ENCODE assay signal across 13 cellular contexts in the genomic region with DNA sequence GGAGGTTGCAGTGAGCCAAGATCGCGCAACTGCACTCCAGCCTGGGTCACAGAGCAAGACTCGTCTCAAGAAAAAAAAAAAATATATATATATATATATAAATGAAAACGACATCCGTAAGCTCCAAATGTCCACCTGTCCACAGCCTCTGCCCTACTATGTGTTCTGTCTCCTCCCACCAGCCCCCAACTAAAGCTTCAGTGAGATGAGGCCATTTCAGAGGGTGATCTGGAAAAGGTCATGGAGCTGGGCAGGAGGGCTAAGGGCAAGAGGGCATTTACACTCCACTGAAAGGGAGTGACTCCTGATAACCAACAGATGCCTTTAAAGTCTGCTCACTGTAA. TPM values are rescaled to one million over a fixed set of nuclear protein-coding genes. Genes with fewer than 3 reads are reported as not detected.
DNase-seq lines count a peak whose midpoint lies in the region; ATAC-seq, FAIRE-seq and TF ChIP-seq lines count a peak whose summit lies in the region.
"Had no signal": no experiment of that assay in that cellular context is flagged by ENCODE, and none has a peak within 500 bp of the region (broad histone marks: within the 10 kb centered on the region; RNA-seq: fewer than 3 reads in every experiment).

No MANE protein-coding gene starts in this region.

- H4K20me1 ChIP-seq in SK-N-SH (ENCODE audit: insufficient read depth) (peaks cover 66% of the 10 kb centered on the region), H1 (replicated peaks in 1 of 2; ENCODE audit: control insufficient read depth in 1 of 2, insufficient read depth in 2 of 2, low read length in 2 of 2) (peaks cover 37 to 46% of the 10 kb centered on the region in 2 experiments)

- H3K4ac ChIP-seq in H1 (replicated peaks; ENCODE audit: insufficient read length, low read depth, low read length) (peak overlapping the region; percentile 16), mesenchymal stem cell (ENCODE audit: low read depth in 1 of 2, low read length in 2 of 2) (peak overlapping the region in 1 of 2 experiments; percentile 1)

- no peaks in the 10 kb centered on the region for H3K27me3 ChIP-seq in SK-N-SH (ENCODE audit: insufficient read depth)
- H3K27me3 ChIP-seq in H1 (replicated peaks in 1 of 4; ENCODE audit: control insufficient read depth in 3 of 4, extremely low read depth in 1 of 4, insufficient read depth in 3 of 4, low read length in 3 of 4), result peaks cover 0 to 5% (median 0%) of the 10 kb centered on the region in 4 experiments; a peak in 2 of 7 replicates
- no peaks in the 10 kb centered on the region for H3K27me3 ChIP-seq in mesenchymal stem cell (ENCODE audit: control insufficient read depth in 1 of 2, insufficient read depth in 1 of 2, low read length in 2 of 2)
- peaks cover 0 to 11% (median 0%) of the 10 kb centered on the region in 4 donors for H3K27me3 ChIP-seq in upper lobe of left lung

- H3K79me2 ChIP-seq in SK-N-SH (ENCODE audit: insufficient read depth) (peaks cover 96% of the 10 kb centered on the region), H1 (ENCODE audit: control insufficient read depth in 1 of 2, insufficient read depth in 2 of 2, low read length in 2 of 2) (peaks cover 69 to 77% of the 10 kb centered on the region in 2 experiments)

- TF ChIP-seq POLR2A in H1 (IDR thresholded peaks at IDR 0.05; ENCODE audit: control extremely low read depth in 1 of 2, low read depth in 2 of 2, low read length in 2 of 2) (no peak), upper lobe of left lung (IDR thresholded peaks at IDR 0.05) (no peak)

- H3K9me2 ChIP-seq in SK-N-SH, result no peaks in the 10 kb centered on the region

- H2BK15ac ChIP-seq in H1 (ENCODE audit: low read length) (no peak overlapping the region), mesenchymal stem cell (ENCODE audit: low read depth, poor library complexity, severe bottlenecking) (no peak overlapping the region)

- peaks cover 29% of the 10 kb centered on the region for H3K23me2 ChIP-seq in H1 (ENCODE audit: low read depth, low read length)

- no peak overlapping the region for H4K8ac ChIP-seq in H1 (ENCODE audit: extremely low read depth, insufficient read depth, low read length)
- no peak overlapping the region for H4K8ac ChIP-seq in mesenchymal stem cell (ENCODE audit: low read length)

- no peak overlapping the region for H3K18ac ChIP-seq in H1 (ENCODE audit: extremely low read depth, low read length)
- H3K18ac ChIP-seq in mesenchymal stem cell (ENCODE audit: low read depth in 1 of 2, low read length in 2 of 2), result peak overlapping the region; percentile 5 to 11

- H2AFZ ChIP-seq in SK-N-SH (ENCODE audit: low read depth), result no peak overlapping the region
- H2AFZ ChIP-seq in H1 (ENCODE audit: low read length), result no peak overlapping the region
- no peak overlapping the region for H2AFZ ChIP-seq in mesenchymal stem cell (ENCODE audit: low read depth, low read length)

- H2BK12ac ChIP-seq in H1 (ENCODE audit: low read depth, low read length), result no peak overlapping the region
- no peak overlapping the region for H2BK12ac ChIP-seq in mesenchymal stem cell (ENCODE audit: low read length in 2 of 2)

- no peak overlapping the region for H4K5ac ChIP-seq in H1 (ENCODE audit: insufficient read length, low read depth, low read length)

- TF ChIP-seq CTCF in SK-N-SH (IDR thresholded peaks at IDR 0.05) (no peak), H1 (IDR thresholded peaks at IDR 0.05; ENCODE audit: control extremely low read depth in 1 of 3, insufficient read depth in 1 of 3, low read depth in 1 of 3, low read length in 3 of 3) (no peak), upper lobe of left lung (IDR thresholded peaks at IDR 0.05) (no peak)

- no peak for TF ChIP-seq RAD21 in SK-N-SH (IDR thresholded peaks at IDR 0.05; ENCODE audit: low read length)
- TF ChIP-seq RAD21 in H1 (IDR thresholded peaks at IDR 0.05 in 1 of 2, conservative IDR thresholded peaks at IDR 0.05 in 1 of 2; ENCODE audit: low read depth in 2 of 2, low read length in 2 of 2), result no peak

- no peaks in the 10 kb centered on the region for H3K9me3 ChIP-seq in SK-N-SH
- no peaks in the 10 kb centered on the region for H3K9me3 ChIP-seq in H1 (ENCODE audit: insufficient read depth in 2 of 2, low read depth in 1 of 2, low read length in 1 of 2)
- H3K9me3 ChIP-seq in mesenchymal stem cell (ENCODE audit: control insufficient read depth, low read length), result no peaks in the 10 kb centered on the region
- no peaks in the 10 kb centered on the region for H3K9me3 ChIP-seq in upper lobe of left lung

- H3K23ac ChIP-seq in H1 (ENCODE audit: insufficient read length) (no peak overlapping the region), mesenchymal stem cell (ENCODE audit: low read length in 2 of 2) (peak overlapping the region in 1 of 2 experiments; percentile 18)

- H3K14ac ChIP-seq in H1 (ENCODE audit: insufficient read length) (no peak overlapping the region), mesenchymal stem cell (ENCODE audit: low read length in 2 of 2) (peak overlapping the region in 1 of 2 experiments; percentile 12)

- H3K36me3 ChIP-seq in SK-N-SH (replicated peaks in 1 of 2; ENCODE audit: control insufficient read depth in 1 of 2, insufficient read depth in 2 of 2, low read length in 1 of 2) (peaks cover 11 to 13% of the 10 kb centered on the region in 2 experiments), H1 (ENCODE audit: control insufficient read depth in 2 of 4, insufficient read depth in 4 of 4, low read length in 3 of 4) (peaks cover 0 to 7% (median 2%) of the 10 kb centered on the region in 4 experiments; a peak in 2 of 8 replicates), mesenchymal stem cell (ENCODE audit: control insufficient read depth in 1 of 2, insufficient read depth in 2 of 2, low read depth in 1 of 2, low read length in 2 of 2) (peaks cover 0 to 3% of the 10 kb centered on the region in 2 experiments), upper lobe of left lung (peaks cover 0 to 5% (median 2%) of the 10 kb centered on the region in 4 donors)

- peak overlapping the region; percentile 93 to 98 for H3K27ac ChIP-seq in SK-N-SH (ENCODE audit: low read depth in 2 of 2, low read length in 1 of 2)
- H3K27ac ChIP-seq in H1 (ENCODE audit: low read depth, low read length), result no peak overlapping the region
- H3K27ac ChIP-seq in mesenchymal stem cell (ENCODE audit: low read length, poor library complexity, severe bottlenecking), result peak overlapping the region; percentile 92
- peak overlapping the region; percentile 92 to 95 (median 94) for H3K27ac ChIP-seq in upper lobe of left lung

- H3K4me1 ChIP-seq in SK-N-SH (ENCODE audit: control insufficient read depth in 1 of 2, insufficient read depth in 2 of 2, low read depth in 1 of 2, low read length in 1 of 2) (peaks cover 51 to 57% of the 10 kb centered on the region in 2 experiments), H1 (replicated peaks in 1 of 4; ENCODE audit: control insufficient read depth in 3 of 4, insufficient read depth in 4 of 4, low read length in 3 of 4) (peaks cover 15 to 39% (median 25%) of the 10 kb centered on the region in 4 experiments), mesenchymal stem cell (ENCODE audit: control insufficient read depth, insufficient read depth, low read depth, low read length) (peaks cover 28% of the 10 kb centered on the region), upper lobe of left lung (peaks cover 49 to 73% (median 64%) of the 10 kb centered on the region in 4 donors)

- H2BK20ac ChIP-seq in H1 (ENCODE audit: low read length), result no peak overlapping the region

- H3K4me2 ChIP-seq in SK-N-SH (peak overlapping the region; percentile 98), H1 (ENCODE audit: insufficient read depth in 1 of 2, low read depth in 2 of 2, low read length in 2 of 2) (peak overlapping the region; percentile 95 to 97), mesenchymal stem cell (ENCODE audit: low read length, poor library complexity, severe bottlenecking) (peak overlapping the region; percentile 54)

- CTCF ChIA-PET in SK-N-SH (lab: Yijun Ruan, JAX), result interaction anchor here (0.8 to 9.9 kb wide), 8 partner anchors 132 to 329 kb away, joined by 3 to 117 read pairs (median 6); no protein-coding TSS in a partner anchor
- CTCF ChIA-PET in H1 (lab: Charles Lee; ENCODE audit: partially characterized antibody), result interaction anchor here (0.7 to 13.7 kb wide), 14 partner anchors 7 to 333 kb away, joined by 3 to 191 read pairs (median 4); no protein-coding TSS in a partner anchor

- no peak overlapping the region for H2AK5ac ChIP-seq in H1 (ENCODE audit: low read depth, low read length)
- no peak overlapping the region for H2AK5ac ChIP-seq in mesenchymal stem cell (ENCODE audit: low read length, severe bottlenecking)

- H3K4me3 ChIP-seq in SK-N-SH (ENCODE audit: low read depth in 2 of 2, low read length in 1 of 2), result peak overlapping the region; percentile 93 to 95
- H3K4me3 ChIP-seq in H1 (ENCODE audit: extremely low read depth in 1 of 4, insufficient read depth in 2 of 4, low read depth in 3 of 4, low read length in 4 of 4), result peak overlapping the region; percentile 51 to 95 (median 90)
- H3K4me3 ChIP-seq in mesenchymal stem cell (ENCODE audit: insufficient read depth in 1 of 2, low read depth in 1 of 2, low read length in 2 of 2), result peak overlapping the region in 1 of 2 experiments; percentile 97
- H3K4me3 ChIP-seq in upper lobe of left lung, result peak overlapping the region; percentile 3 to 81 (median 75)

- ATAC-seq in SK-N-SH treated with all-trans-retinoic acid at 6 μM for 48 hours (no peak), upper lobe of left lung (ENCODE audit: low FRiP score in 2 of 2) (no peak)

- no peak for TF ChIP-seq EP300 in SK-N-SH (IDR thresholded peaks at IDR 0.05; ENCODE audit: borderline replicate concordance in 1 of 2, low read depth in 1 of 2, low read length in 1 of 2)
- TF ChIP-seq EP300 in H1 (IDR thresholded peaks at IDR 0.05; ENCODE audit: borderline replicate concordance in 1 of 2, low read depth in 2 of 2, low read length in 2 of 2), result no peak
- no peak for TF ChIP-seq EP300 in upper lobe of left lung (IDR thresholded peaks at IDR 0.05)

- POLR2A ChIA-PET in SK-N-SH (lab: Yijun Ruan, JAX) (interaction anchor here (0.6 to 1.6 kb wide), 4 partner anchors 35 to 165 kb away, joined by 3 read pairs; no protein-coding TSS in a partner anchor), H1 (lab: Charles Lee; ENCODE audit: partially characterized antibody) (interaction anchor here (0.7 to 10.7 kb wide), 7 partner anchors 8 to 226 kb away, joined by 4 to 137 read pairs (median 9); no protein-coding TSS in a partner anchor)

- DNase-seq in SK-N-SH (no peak), H1 (ENCODE audit: low read depth in 1 of 2, low spot score in 2 of 2) (no peak), mesenchymal stem cell (no peak), upper lobe of left lung (no peak), middle frontal gyrus (ENCODE audit: extremely low spot score, low spot score) (no peak), NCI-H446 treated with DMSO at 0.1 percent for 48 hours (lab: John Stamatoyannopoulos, UW) (no peak), NCI-H1930 (lab: John Stamatoyannopoulos, UW) (no peak)
- DNase-seq: cortex of kidney; GDM1; islet precursor cell; NCI-H345; stimulated activated CD4-positive, alpha-beta T cell treated with anti-CD3 and anti-CD28 coated beads, Interleukin-12 subunit alpha, Interleukin-12 subunit beta, amount 100 ng/mL, for 4 hours had no signal

- 84% methylated on average over 5 of the region's 5 CpGs for WGBS in SK-N-SH (ENCODE audit: low lambda C conversion rate)
- 69% methylated on average over 2 of the region's 5 CpGs; no CpG with 5 or more reads in 1 of the 2 experiments for WGBS in H1 (ENCODE audit: extremely low coverage in 1 of 2, insufficient coverage in 1 of 2, insufficient read length in 1 of 2, insufficient replicate concordance in 2 of 2, low coverage in 1 of 2, low lambda C conversion rate in 2 of 2, missing lambda C conversion rate in 1 of 2), 2 experiments
- WGBS in mesenchymal stem cell, result no CpG with 5 or more reads among the region's 5 CpGs
- WGBS in upper lobe of left lung, 2 donors, result 82 to 87% methylated on average over 5 of the region's 5 CpGs

- FAIRE-seq in H1 (lab: Jason Lieb, UNC), result no peak

- peaks cover 23% of the 10 kb centered on the region for H3F3A ChIP-seq in SK-N-SH (replicated peaks; ENCODE audit: insufficient read depth)

- H2BK120ac ChIP-seq in H1 (replicated peaks; ENCODE audit: low read depth, low read length), result no peak overlapping the region
- H2BK120ac ChIP-seq in mesenchymal stem cell (ENCODE audit: low read depth, low read length), result no peak overlapping the region

- H3K56ac ChIP-seq in H1 (replicated peaks; ENCODE audit: insufficient read length, low read depth, low read length), result no peak overlapping the region

- H3K9ac ChIP-seq in SK-N-SH, result peak overlapping the region; percentile 95
- H3K9ac ChIP-seq in H1 (replicated peaks in 1 of 4; ENCODE audit: extremely low read depth in 1 of 4, low read depth in 3 of 4, low read length in 3 of 4), result peak overlapping the region in 1 of 4 experiments; percentile 26; a peak in 2 of 7 replicates
- peak overlapping the region; percentile 97 for H3K9ac ChIP-seq in mesenchymal stem cell (ENCODE audit: low read length)

- no peaks in the 10 kb centered on the region; the same call in 1 of the 2 replicates for H3K79me1 ChIP-seq in H1 (ENCODE audit: low read depth, low read length)
- H3K79me1 ChIP-seq in mesenchymal stem cell (replicated peaks; ENCODE audit: low read length, poor library complexity, severe bottlenecking), result no peaks in the 10 kb centered on the region

- H4K91ac ChIP-seq in H1 (replicated peaks; ENCODE audit: insufficient read length, low read length), result no peak overlapping the region
- H4K91ac ChIP-seq in mesenchymal stem cell (ENCODE audit: low read length), result no peak overlapping the region

- 0 out of 2 replicates have a peak overlapping the region, but pooled peaks have one; percentile 99 for H2BK5ac ChIP-seq in H1 (ENCODE audit: low read depth, low read length)
- H2BK5ac ChIP-seq in mesenchymal stem cell (ENCODE audit: low read depth, low read length, poor library complexity, severe bottlenecking), result no peak overlapping the region

RNA-seq across cellular contexts. Expression of a gene that starts 2.4 kb away (rescaled TPM):
- polyA plus RNA-seq in SK-N-SH (2012; rRNA removed) (12.2 and 18.0 TPM in 2 replicates), H1 (2011; rRNA removed) (59.1 and 80.0 TPM in 2 replicates)
- 6.7 and 9.0 TPM in 2 replicates for polyA plus RNA-seq in SK-N-SH (2012; cell fraction: cytosol; rRNA removed)
- polyA plus RNA-seq in SK-N-SH (2012; cell fraction: nucleus; rRNA removed), result 49.5 and 71.0 TPM in 2 replicates
- 98.2 and 113 TPM in 2 replicates for total RNA-seq in H1 (2021; fragmentation: NEBNext Ultra II Directional; extraction: Animal tissue kit (Norgen Biotek cat#: 25700))
- polyA plus RNA-seq in H1 (2011; cell fraction: cytosol; rRNA removed), result 30.4 TPM
- 77.2 TPM for polyA plus RNA-seq in H1 (2011; cell fraction: nucleus; rRNA removed)
- 48.8 to 66.0 TPM (median 56.2 TPM) in 4 replicates for polyA plus RNA-seq in H1 (2012, experiment 1 of 2)
- 30.7 TPM for polyA plus RNA-seq in H1 (2012, experiment 2 of 2)
- 97.0 TPM for polyA plus RNA-seq in H1 (2013, experiment 1 of 2)
- 102 TPM for polyA plus RNA-seq in H1 (2013, experiment 2 of 2)
- polyA minus RNA-seq in H1 (2011; rRNA and poly(A)+ RNA removed), result 78.2 and 94.7 TPM in 2 replicates
- polyA minus RNA-seq in H1 (2011; cell fraction: cytosol; rRNA and poly(A)+ RNA removed), result 44.6 TPM
- 95.5 TPM for polyA minus RNA-seq in H1 (2011; cell fraction: nucleus; rRNA and poly(A)+ RNA removed)
- polyA plus RNA-seq in mesenchymal stem cell (2013, experiment 1 of 2), result 98.3 TPM
- polyA plus RNA-seq in mesenchymal stem cell (2013, experiment 2 of 2), result 95.2 TPM
- total RNA-seq in upper lobe of left lung, result 10 to 100 TPM; 30.4 to 81.2 (median 43.3) TPM
